8 cellular contexts compared by ENCODE assay signal in genomic region chr3:58491506-58492384, GRCh38. TPM values are rescaled to one million over a fixed set of nuclear protein-coding genes. Genes with fewer than 3 reads are reported as not detected.
A peak's percentile ranks its signal among the peaks of the same experiment; 100 is the strongest.
DNase-seq lines count a peak whose midpoint lies in the region; ATAC-seq and TF ChIP-seq lines count a peak whose summit lies in the region.

TSS of gene KCTD6 (plus strand) at chr3:58492096. CDS start at chr3:58498756, 6,660 bp downstream.

- no peaks in the 10 kb centered on the region for H3K9me3 ChIP-seq in heart right ventricle
- H3K9me3 ChIP-seq in upper lobe of left lung: no peaks in the 10 kb centered on the region

- peaks cover 36% of the 10 kb centered on the region for H3K4me1 Mint-ChIP-seq in activated naive CD8-positive, alpha-beta T cell treated with anti-CD3 and anti-CD28 coated beads, Interleukin-2, amount 50 U/mL, for 24 hours

- peak in 1 of 4 donors; percentile 4 for TF ChIP-seq EP300 in upper lobe of left lung (IDR thresholded peaks at IDR 0.05)

- intact Hi-C loops in heart right ventricle (cut with DNase I) (loop anchor here in 9 of 10 donors (1.0 to 10.0 kb wide), 9 partner anchors 41 to 159 kb away; partner anchors contain the start of genes PXK (in 8 of the 9), PDHB (in 4 of the 9) and ACOX2 (in 1 of the 9)), posterior vena cava (cut with DNase I) (loop anchor here in 1 of 2 donors (5.0 to 10.0 kb wide), 3 partner anchors 41 to 159 kb away; partner anchors contain the start of genes PDHB and PXK)

- H3K9me3 Mint-ChIP-seq in activated naive CD8-positive, alpha-beta T cell treated with anti-CD3 and anti-CD28 coated beads, Interleukin-2, amount 50 U/mL, for 24 hours: no peaks in the 10 kb centered on the region

- ATAC-seq in HG02623 (IDR thresholded peaks at IDR 0.05; ENCODE audit: unreplicated experiment) (peak; percentile 93), heart right ventricle (peak; percentile 96 to 98 (median 98)), upper lobe of left lung (ENCODE audit: low FRiP score in 2 of 2) (peak; percentile 96 to 97)
- peak; percentile 94 for ATAC-seq in activated naive CD8-positive, alpha-beta T cell treated with anti-CD3 and anti-CD28 coated beads, Interleukin-2, amount 50 U/mL, for 24 hours

- H3K4me3 ChIP-seq in GM12865 (ENCODE audit: low read depth, low read length): peak within 1 kb of the TSS; percentile 82
- H3K4me3 ChIP-seq in heart right ventricle: peak within 1 kb of the TSS; percentile 26 to 96 (median 80)
- H3K4me3 ChIP-seq in upper lobe of left lung: peak within 1 kb of the TSS; percentile 85 to 98 (median 88)

- 1% methylated on average over 85 to 101 of the region's 101 CpGs for WGBS in heart right ventricle, 2 donors
- 0 to 2% methylated on average over 24 to 39 of the region's 101 CpGs for whole genome bisulfite sequencing in upper lobe of left lung, 2 donors

- H3K4me1 ChIP-seq in heart right ventricle (peaks cover 5 to 73% (median 50%) of the 10 kb centered on the region in 9 donors), upper lobe of left lung (peaks cover 24 to 36% (median 27%) of the 10 kb centered on the region in 4 donors)

- H3K27ac ChIP-seq in heart right ventricle (peak within 1 kb of the TSS; percentile 72 to 94 (median 82)), upper lobe of left lung (peak within 1 kb of the TSS; percentile 75 to 93 (median 82))

- H3K4me3 Mint-ChIP-seq in activated naive CD8-positive, alpha-beta T cell treated with anti-CD3 and anti-CD28 coated beads, Interleukin-2, amount 50 U/mL, for 24 hours: peak within 1 kb of the TSS; percentile 93

- H3K27ac Mint-ChIP-seq in activated naive CD8-positive, alpha-beta T cell treated with anti-CD3 and anti-CD28 coated beads, Interleukin-2, amount 50 U/mL, for 24 hours: peak within 1 kb of the TSS; percentile 81

- peak in 1 of 4 donors; percentile 29 for TF ChIP-seq POLR2A in upper lobe of left lung (IDR thresholded peaks at IDR 0.05)

- H3K27me3 ChIP-seq in heart right ventricle: no peaks in the 10 kb centered on the region
- no peaks in the 10 kb centered on the region for H3K27me3 ChIP-seq in upper lobe of left lung

- no peaks in the 10 kb centered on the region for H3K36me3 Mint-ChIP-seq in activated naive CD8-positive, alpha-beta T cell treated with anti-CD3 and anti-CD28 coated beads, Interleukin-2, amount 50 U/mL, for 24 hours (ENCODE audit: low read depth)

- H3K27me3 Mint-ChIP-seq in activated naive CD8-positive, alpha-beta T cell treated with anti-CD3 and anti-CD28 coated beads, Interleukin-2, amount 50 U/mL, for 24 hours: peaks cover 11% of the 10 kb centered on the region

- TF ChIP-seq CTCF in GM12865 (IDR thresholded peaks at IDR 0.05; ENCODE audit: insufficient read depth, low read depth, low read length, missing control alignments) (peak; percentile 83), heart right ventricle (IDR thresholded peaks at IDR 0.05) (peak; percentile 61 to 90 (median 78)), upper lobe of left lung (IDR thresholded peaks at IDR 0.05) (peak; percentile 86 to 97 (median 96))

- DNase-seq in GM12865 (ENCODE audit: low read depth) (peak; percentile 96), NCI-H1092 treated with DMSO at 0.1 percent for 48 hours (lab: John Stamatoyannopoulos, UW) (peak; percentile 73), SW 1271 (lab: John Stamatoyannopoulos, UW) (peak; percentile 20 to 79), heart right ventricle (peak; percentile 93 to 96), posterior vena cava (ENCODE audit: low spot score) (peak; percentile 98), upper lobe of left lung (peak; percentile 95 to 99)
- peak; percentile 90 for DNase-seq in activated naive CD8-positive, alpha-beta T cell treated with anti-CD3 and anti-CD28 coated beads, Interleukin-2, amount 50 U/mL, for 24 hours

- H3K36me3 ChIP-seq in heart right ventricle (peaks cover 0 to 4% (median 0%) of the 10 kb centered on the region in 9 donors), upper lobe of left lung (no peaks in the 10 kb centered on the region)

RNA-seq across cellular contexts. Expression of gene KCTD6, which starts in this region (rescaled TPM):
- total RNA-seq in heart right ventricle (1 to 10 TPM; 3.6 to 8.9 (median 7.2) TPM), posterior vena cava (10 to 100 TPM in 1 of 2 donors, 1 to 10 TPM in 1; 7.5 to 10.6 TPM), upper lobe of left lung (10 to 100 TPM in 1 of 6 donors, 1 to 10 TPM in 5; 2.2 to 13.1 (median 6.0) TPM)
- polyA plus RNA-seq in heart right ventricle: 10 to 100 TPM in 1 of 2 donors, 1 to 10 TPM in 1; 6.9 to 12.7 TPM

Comparison
In these comparisons a context has a peak if more than half of its experiments do, and no peak if none do; other contexts are left out.
1. Peak in every context shown above with its lines: DNase-seq, ATAC-seq, H3K4me3 ChIP-seq and H3K27ac ChIP-seq.